ENCODE assay signal across 1 cellular context in genomic region chr16:66552288-66553143, GRCh38.
TF ChIP-seq lines count a peak whose summit lies in the region.

TSS of gene CKLF (plus strand) at chr16:66552576. CDS start at chr16:66552716, 140 bp downstream.

TF ChIP-seq in K562, 482 proteins besides CTCF, POLR2A, EP300 and RAD21 (continued from another document and continues in another):
- TF ChIP-seq HBP1 (CRISPR knock-in tag; IDR thresholded peaks at IDR 0.05) = no peak
- peak; percentile 30; the same call in 1 of the 2 replicates for TF ChIP-seq ZNF165 (CRISPR knock-in tag; IDR thresholded peaks at IDR 0.05; ENCODE audit: borderline replicate concordance)
- TF ChIP-seq MECOM (CRISPR knock-in tag; IDR thresholded peaks at IDR 0.05) = peak; percentile 45; the same call in 1 of the 2 replicates
- TF ChIP-seq PHF8 (IDR thresholded peaks at IDR 0.05; ENCODE audit: borderline replicate concordance, low read length) = peak; percentile 89
- TF ChIP-seq ARID4B (CRISPR knock-in tag; IDR thresholded peaks at IDR 0.05) = peak; percentile 94
- TF ChIP-seq NCOA2 (IDR thresholded peaks at IDR 0.05; ENCODE audit: partially characterized antibody in 2 of 2) = no peak
- no peak for TF ChIP-seq KAT2B (IDR thresholded peaks at IDR 0.05; ENCODE audit: low read depth, low read length)
- TF ChIP-seq MNT (conservative IDR thresholded peaks at IDR 0.05) = peak; percentile 57 to 77; a peak in 3 of 4 replicates
- TF ChIP-seq GTF2A2 (tag; IDR thresholded peaks at IDR 0.05) = no peak
- TF ChIP-seq RBM39 (optimal IDR thresholded peaks at IDR 0.05; ENCODE audit: low read depth, low read length) = peak; percentile 4
- peak; percentile 93; the same call in 1 of the 2 replicates for TF ChIP-seq ZNF224 (CRISPR knock-in tag; IDR thresholded peaks at IDR 0.05)
- TF ChIP-seq SUPT5H (IDR thresholded peaks at IDR 0.05) = peak; percentile 91
- TF ChIP-seq CBX3 (IDR thresholded peaks at IDR 0.05; ENCODE audit: borderline replicate concordance in 1 of 2, low read length in 2 of 2) = peak in 1 of 2 experiments; percentile 98; a peak in 2 of 3 replicates
- TF ChIP-seq ELF4 (CRISPR knock-in tag; IDR thresholded peaks at IDR 0.05) = 0 out of 2 replicates have a peak, but pooled peaks have one; percentile 2
- peak; percentile 53; the same call in 1 of the 2 replicates for TF ChIP-seq MTA1 (IDR thresholded peaks at IDR 0.05; ENCODE audit: borderline replicate concordance)
- no peak for TF ChIP-seq ID3 (CRISPR knock-in tag; IDR thresholded peaks at IDR 0.05)
- 0 out of 2 replicates have a peak, but pooled peaks have one; percentile 31 for TF ChIP-seq ID3 (tag; IDR thresholded peaks at IDR 0.05)
- peak; percentile 77; the same call in 1 of the 2 replicates for TF ChIP-seq IRF1 (CRISPR knock-in tag; IDR thresholded peaks at IDR 0.05; ENCODE audit: borderline replicate concordance)
- 0 out of 2 replicates have a peak, but pooled peaks have one; percentile 43 for TF ChIP-seq CREB3 (tag; conservative IDR thresholded peaks at IDR 0.05; ENCODE audit: low read depth)
- peak; percentile 93 for TF ChIP-seq NR3C1 (CRISPR knock-in tag; IDR thresholded peaks at IDR 0.05)
- TF ChIP-seq TCF3 (CRISPR knock-in tag; IDR thresholded peaks at IDR 0.05) = peak; percentile 40; the same call in 1 of the 2 replicates
- TF ChIP-seq FIP1L1 (IDR thresholded peaks at IDR 0.05; ENCODE audit: low read depth, low read length, poor library complexity, severe bottlenecking) = peak; percentile 80
- TF ChIP-seq CBFA2T3 (IDR thresholded peaks at IDR 0.05) = peak; percentile 42; the same call in 1 of the 2 replicates
- TF ChIP-seq RB1 (IDR thresholded peaks at IDR 0.05; ENCODE audit: low read depth) = peak; percentile 68
- TF ChIP-seq FOXP1 (CRISPR knock-in tag; IDR thresholded peaks at IDR 0.05) = peak; percentile 99
- TF ChIP-seq RFX7 (CRISPR knock-in tag; IDR thresholded peaks at IDR 0.05) = no peak
- 0 out of 2 replicates have a peak, but pooled peaks have one; percentile 3 for TF ChIP-seq TAL1 (IDR thresholded peaks at IDR 0.05)
- TF ChIP-seq HMGXB4 (CRISPR knock-in tag; IDR thresholded peaks at IDR 0.05) = peak; percentile 75; the same call in 1 of the 2 replicates
- TF ChIP-seq STAT6 (CRISPR knock-in tag; IDR thresholded peaks at IDR 0.05) = peak; percentile 75; the same call in 1 of the 2 replicates
- peak; percentile 67; the same call in 1 of the 2 replicates for TF ChIP-seq STAG1 (CRISPR knock-in tag; IDR thresholded peaks at IDR 0.05; ENCODE audit: borderline replicate concordance)
- 0 out of 2 replicates have a peak, but pooled peaks have one; percentile 35 for TF ChIP-seq MYNN (IDR thresholded peaks at IDR 0.05)
- no peak for TF ChIP-seq MYNN (CRISPR knock-in tag; IDR thresholded peaks at IDR 0.05)
- TF ChIP-seq ZNF282 (CRISPR knock-in tag; IDR thresholded peaks at IDR 0.05) = peak; percentile 98
- no peak for TF ChIP-seq TRIM25 (IDR thresholded peaks at IDR 0.05; ENCODE audit: borderline replicate concordance)
- no peak for TF ChIP-seq RHOXF2B (CRISPR knock-in tag; conservative IDR thresholded peaks at IDR 0.05)
- peak; percentile 57 for TF ChIP-seq SMAD4 (CRISPR knock-in tag; conservative IDR thresholded peaks at IDR 0.05)
- TF ChIP-seq HNRNPLL (IDR thresholded peaks at IDR 0.05; ENCODE audit: low read depth, low read length, poor library complexity, severe bottlenecking) = no peak
- TF ChIP-seq HINFP (tag; conservative IDR thresholded peaks at IDR 0.05; ENCODE audit: low read depth) = peak; percentile 82; the same call in 1 of the 2 replicates
- peak; percentile 64 for TF ChIP-seq KDM5B (IDR thresholded peaks at IDR 0.05; ENCODE audit: insufficient replicate concordance, low read depth, low read length)
- TF ChIP-seq POU5F1 (IDR thresholded peaks at IDR 0.05; ENCODE audit: borderline replicate concordance, low read depth, low read length, partially characterized antibody) = peak; percentile 96
- peak; percentile 14 for TF ChIP-seq SAP30 (IDR thresholded peaks at IDR 0.05; ENCODE audit: borderline replicate concordance, insufficient read depth, low read depth, low read length, poor library complexity, severe bottlenecking)
